ENCODE assay signal across 8 cellular contexts in the genomic region with DNA sequence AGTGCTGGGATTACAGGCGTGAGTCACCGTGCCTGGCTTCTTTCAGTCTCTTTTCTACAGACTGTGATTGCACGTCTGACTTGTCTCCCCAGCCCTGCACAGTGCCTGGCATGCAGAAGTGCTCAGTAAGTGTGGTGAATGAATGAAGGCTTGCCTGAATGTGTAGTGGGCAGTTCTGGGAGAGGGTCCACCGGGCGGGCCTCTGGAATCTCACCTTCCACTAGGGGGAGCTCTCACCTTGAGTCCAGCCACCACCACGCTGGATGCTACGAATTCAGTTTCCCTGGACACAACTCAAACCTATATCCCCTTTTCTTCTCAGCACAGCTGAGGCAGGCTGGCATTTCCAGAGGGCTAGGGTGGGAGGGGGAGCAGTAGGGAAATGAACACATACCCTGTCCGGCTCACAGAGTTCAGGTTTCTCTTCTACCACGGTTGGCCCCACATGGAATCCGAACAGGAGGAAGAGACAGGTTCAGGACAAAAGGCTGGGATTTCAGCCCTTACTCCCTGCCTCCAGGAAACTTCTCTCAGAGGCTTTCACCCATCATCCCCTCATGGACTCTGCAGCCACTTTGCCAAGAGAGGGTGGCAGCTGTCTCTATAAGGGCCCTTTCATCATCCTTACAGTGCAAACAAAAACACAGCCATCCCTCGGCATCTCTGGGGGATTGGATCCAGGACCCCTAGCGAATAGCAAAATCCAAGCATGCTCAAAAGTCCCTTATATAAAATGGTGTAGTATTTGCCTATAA.
DNase-seq lines count a peak whose midpoint lies in the region; ATAC-seq, FAIRE-seq and TF ChIP-seq lines count a peak whose summit lies in the region.

No MANE protein-coding gene starts in this region.

- DNase-seq in 8988T (peak; percentile 76), ELR (ENCODE audit: low read depth) (peak; percentile 33), NCI-H2171 treated with DMSO at 0.1 percent for 48 hours (lab: John Stamatoyannopoulos, UW) (peak; percentile 41), cerebellar cortex (ENCODE audit: low spot score) (peak; percentile 9), pancreas (no peak)
- DNase-seq in effector memory CD4-positive, alpha-beta T cell: no peak

- no peak overlapping the region for H3K4me3 ChIP-seq in pancreas
- H3K4me3 ChIP-seq in effector memory CD4-positive, alpha-beta T cell (ENCODE audit: insufficient read depth, low read depth, low read length, poor library complexity, severe bottlenecking): no peak overlapping the region

- ATAC-seq in pancreas (peak in 3 of 4 donors; percentile 70 to 86 (median 75)), HG02623 (IDR thresholded peaks at IDR 0.05; ENCODE audit: unreplicated experiment) (no peak), GM21360 (IDR thresholded peaks at IDR 0.05; ENCODE audit: unreplicated experiment) (no peak)

- 53 to 60% methylated on average over 11 to 12 of the region's 12 CpGs for WGBS in pancreas, 2 donors

- intact Hi-C loops in pancreas (cut with DNase I): loop anchor here in 1 of 3 donors (5.0 kb wide), 1 partner anchor 465 kb away; no protein-coding TSS in a partner anchor

- no peaks in the 10 kb centered on the region for H3K27me3 ChIP-seq in pancreas
- H3K27me3 ChIP-seq in effector memory CD4-positive, alpha-beta T cell (replicated peaks; ENCODE audit: control insufficient read depth, insufficient read depth, low read length, poor library complexity, severe bottlenecking): no peaks in the 10 kb centered on the region

- H3K27ac ChIP-seq in pancreas: no peak overlapping the region
- no peak overlapping the region for H3K27ac ChIP-seq in effector memory CD4-positive, alpha-beta T cell (ENCODE audit: insufficient read depth, low read length, poor library complexity, severe bottlenecking)

- peak; percentile 19 to 34 (median 28) for TF ChIP-seq CTCF in pancreas (IDR thresholded peaks at IDR 0.05)

- FAIRE-seq in pancreas (lab: Jason Lieb, UNC): no peak

- no peaks in the 10 kb centered on the region for H3K36me3 ChIP-seq in pancreas
- no peaks in the 10 kb centered on the region for H3K36me3 ChIP-seq in effector memory CD4-positive, alpha-beta T cell (ENCODE audit: control insufficient read depth, insufficient read depth, low read length)

- no peaks in the 10 kb centered on the region for H3K9me3 ChIP-seq in pancreas
- H3K9me3 ChIP-seq in effector memory CD4-positive, alpha-beta T cell (ENCODE audit: control insufficient read depth, low read length): no peaks in the 10 kb centered on the region

- H3K4me1 ChIP-seq in pancreas: no peaks in the 10 kb centered on the region
- no peaks in the 10 kb centered on the region for H3K4me1 ChIP-seq in effector memory CD4-positive, alpha-beta T cell (ENCODE audit: control insufficient read depth, insufficient read depth, low read length, poor library complexity, severe bottlenecking)

Comparison
In these comparisons a context has a peak if more than half of its experiments do, and no peak if none do; other contexts are left out.
1. DNase-seq: peak in 8988T (single experiment), ELR (single experiment), NCI-H2171 treated with DMSO at 0.1 percent for 48 hours (single experiment) and cerebellar cortex (single experiment); none in pancreas (0 of 6) and effector memory CD4-positive, alpha-beta T cell (0 of 3).
2. ATAC-seq: peak in pancreas (3 of 4); none in HG02623 (single experiment) and GM21360 (single experiment).